8 cellular contexts compared by ENCODE assay signal in the genomic region with DNA sequence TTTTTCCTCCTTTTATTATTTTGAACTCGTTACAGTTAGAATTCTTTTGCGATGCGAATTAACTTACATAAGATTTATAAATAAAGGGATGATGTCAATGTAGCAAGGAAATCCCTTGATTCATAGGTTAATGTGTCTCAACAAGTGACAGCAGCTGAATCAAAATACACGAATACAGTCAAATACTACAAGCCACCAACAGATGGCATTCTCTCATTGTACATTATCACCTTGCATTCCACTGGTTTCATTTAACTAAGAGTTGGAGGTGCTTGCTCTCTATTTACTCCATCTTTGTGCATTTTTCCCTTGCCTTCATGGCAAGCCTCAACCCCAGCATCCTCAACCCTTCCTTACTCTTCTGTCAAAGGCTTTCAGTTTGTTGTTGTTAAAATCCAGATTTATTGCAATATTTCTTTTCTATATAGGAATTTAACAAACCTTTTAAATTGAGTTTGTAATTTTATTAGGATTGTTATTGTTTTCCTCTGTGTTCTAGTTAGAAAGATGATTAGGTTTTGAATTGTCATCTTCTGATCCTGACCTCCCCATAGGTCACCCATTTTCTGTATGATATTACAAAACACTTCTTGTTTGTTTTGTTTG.
DNase-seq lines count a peak whose midpoint lies in the region; ATAC-seq and TF ChIP-seq lines count a peak whose summit lies in the region.

No MANE protein-coding gene starts in this region.

- no peak overlapping the region for H3K27ac ChIP-seq in body of pancreas
- no peak overlapping the region for H3K27ac ChIP-seq in uterus

- intact Hi-C loops in body of pancreas (cut with DNase I) (no loop called here), left colon (cut with DNase I, micrococcal nuclease) (no loop called here), uterus (cut with DNase I; ENCODE audit: low total_unique reads) (no loop called here), lower leg skin (cut with DNase I; ENCODE audit: low total_unique reads) (no loop called here)

- peak; percentile 43 for DNase-seq in EL
- DNase-seq in NCI-H460 (ENCODE audit: extremely low read depth, low read depth) = peak; percentile 62
- peak in 1 of 4 donors; percentile 21 for DNase-seq in body of pancreas
- DNase-seq in left colon = no peak
- no peak for DNase-seq in uterus
- no peak for DNase-seq in lower leg skin (ENCODE audit: low spot score in 2 of 2)

- H3K9me3 ChIP-seq in body of pancreas = no peaks in the 10 kb centered on the region
- H3K9me3 ChIP-seq in uterus = peaks cover 0 to 6% of the 10 kb centered on the region in 2 donors

- WGBS in body of pancreas, 2 donors = 1 to 4% methylated on average over 4 of the region's 4 CpGs
- WGBS in lower leg skin, 2 donors = 5% methylated on average over 4 of the region's 4 CpGs

- TF ChIP-seq CTCF in body of pancreas (IDR thresholded peaks at IDR 0.05) (peak in 6 of 7 experiments; percentile 24 to 66 (median 64)), uterus (IDR thresholded peaks at IDR 0.05) (peak; percentile 38 to 60 (median 52)), lower leg skin (IDR thresholded peaks at IDR 0.05) (no peak)

- ATAC-seq in GM19463 (IDR thresholded peaks at IDR 0.05; ENCODE audit: unreplicated experiment) (peak; percentile 92), HG03432 (IDR thresholded peaks at IDR 0.05; ENCODE audit: unreplicated experiment) (peak; percentile 96), body of pancreas (peak; percentile 59), left colon (peak; percentile 62)

- H3K4me3 ChIP-seq in body of pancreas (no peak overlapping the region), uterus (no peak overlapping the region), lower leg skin (ENCODE audit: low read depth, poor library complexity, severe bottlenecking) (no peak overlapping the region)

- no peaks in the 10 kb centered on the region for H3K36me3 ChIP-seq in body of pancreas (replicated peaks in 1 of 2; ENCODE audit: insufficient read depth in 1 of 2, low read depth in 2 of 2)
- H3K36me3 ChIP-seq in uterus = no peaks in the 10 kb centered on the region

- TF ChIP-seq POLR2A in body of pancreas (IDR thresholded peaks at IDR 0.05) (no peak), uterus (IDR thresholded peaks at IDR 0.05) (no peak), lower leg skin (IDR thresholded peaks at IDR 0.05) (no peak)

- H3K27me3 ChIP-seq in body of pancreas (no peaks in the 10 kb centered on the region), uterus (no peaks in the 10 kb centered on the region)

- no peaks in the 10 kb centered on the region for H3K4me1 ChIP-seq in body of pancreas
- no peaks in the 10 kb centered on the region for H3K4me1 ChIP-seq in uterus

Comparison
In these comparisons a context has a peak if more than half of its experiments do, and no peak if none do; other contexts are left out.
1. DNase-seq: peak in EL (single experiment) and NCI-H460 (single experiment); none in left colon (0 of 2), uterus (0 of 2) and lower leg skin (0 of 2).
2. CTCF ChIP-seq: peak in body of pancreas (6 of 7) and uterus (4 of 4); none in lower leg skin (0 of 3).
3. Peak in every context shown above with its lines, with median percentiles within 50 percentile points of each other: ATAC-seq.